Comparison of ENCODE assay signal across 1 cellular context in the genomic region with DNA sequence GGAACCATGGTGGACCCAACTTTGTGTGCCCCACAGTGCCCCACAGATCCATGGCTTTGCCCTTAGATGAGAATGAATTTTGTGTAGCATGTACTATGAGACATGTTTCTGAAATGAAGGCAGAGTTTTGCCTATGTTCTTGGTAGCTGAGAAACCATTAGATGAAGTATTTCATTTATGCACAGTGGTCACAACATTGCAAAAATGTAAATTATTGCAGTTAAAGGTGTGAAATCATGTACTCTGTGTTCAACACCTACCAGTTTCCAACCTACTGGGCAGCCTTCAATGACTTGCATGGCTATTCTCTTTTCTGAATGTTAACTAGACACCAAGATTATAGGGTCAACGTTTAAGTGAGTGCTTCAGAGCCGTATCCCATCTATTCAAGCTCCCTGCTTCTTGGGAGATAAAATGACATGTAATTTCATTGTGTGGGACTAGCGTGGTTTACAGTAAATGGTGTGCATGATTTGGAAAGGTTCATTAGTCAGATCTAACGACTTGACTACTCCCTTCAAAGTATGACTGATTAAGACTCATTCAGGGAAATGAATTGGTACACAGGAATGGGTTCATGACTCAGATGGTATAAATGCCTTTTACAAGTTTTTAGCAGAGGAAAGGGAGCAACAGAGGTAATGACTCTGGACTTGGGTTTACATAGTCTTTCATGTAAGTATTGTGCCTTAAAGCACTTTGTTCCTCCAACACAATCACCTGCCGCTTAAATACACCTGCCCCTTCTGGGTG.
TF ChIP-seq lines count a peak whose summit lies in the region.

No MANE protein-coding gene starts in this region.

TF ChIP-seq in K562, 482 proteins besides CTCF, POLR2A, EP300 and RAD21 (continued from another document):
- TF ChIP-seq, protein P1, sequence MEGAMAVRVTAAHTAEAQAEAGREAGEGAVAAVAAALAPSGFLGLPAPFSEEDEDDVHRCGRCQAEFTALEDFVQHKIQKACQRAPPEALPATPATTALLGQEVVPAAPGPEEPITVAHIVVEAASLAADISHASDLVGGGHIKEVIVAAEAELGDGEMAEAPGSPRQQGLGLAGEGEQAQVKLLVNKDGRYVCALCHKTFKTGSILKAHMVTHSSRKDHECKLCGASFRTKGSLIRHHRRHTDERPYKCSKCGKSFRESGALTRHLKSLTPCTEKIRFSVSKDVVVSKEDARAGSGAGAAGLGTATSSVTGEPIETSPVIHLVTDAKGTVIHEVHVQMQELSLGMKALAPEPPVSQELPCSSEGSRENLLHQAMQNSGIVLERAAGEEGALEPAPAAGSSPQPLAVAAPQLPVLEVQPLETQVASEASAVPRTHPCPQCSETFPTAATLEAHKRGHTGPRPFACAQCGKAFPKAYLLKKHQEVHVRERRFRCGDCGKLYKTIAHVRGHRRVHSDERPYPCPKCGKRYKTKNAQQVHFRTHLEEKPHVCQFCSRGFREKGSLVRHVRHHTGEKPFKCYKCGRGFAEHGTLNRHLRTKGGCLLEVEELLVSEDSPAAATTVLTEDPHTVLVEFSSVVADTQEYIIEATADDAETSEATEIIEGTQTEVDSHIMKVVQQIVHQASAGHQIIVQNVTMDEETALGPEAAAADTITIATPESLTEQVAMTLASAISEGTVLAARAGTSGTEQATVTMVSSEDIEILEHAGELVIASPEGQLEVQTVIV (CRISPR knock-in tag; IDR thresholded peaks at IDR 0.05; ENCODE audit: borderline replicate concordance): no peak
- no peak for TF ChIP-seq ARHGAP35 (IDR thresholded peaks at IDR 0.05; ENCODE audit: partially characterized antibody)
- TF ChIP-seq TRIM24 (IDR thresholded peaks at IDR 0.05): no peak
- no peak for TF ChIP-seq PHB (CRISPR knock-in tag; IDR thresholded peaks at IDR 0.05)
- TF ChIP-seq TSC22D4 (tag; IDR thresholded peaks at IDR 0.05): no peak
- TF ChIP-seq MAFK (IDR thresholded peaks at IDR 0.05; ENCODE audit: low read length): no peak
- TF ChIP-seq OTX1 (CRISPR knock-in tag; IDR thresholded peaks at IDR 0.05): no peak
- TF ChIP-seq TAL1 (IDR thresholded peaks at IDR 0.05): no peak
- TF ChIP-seq RFX5 (IDR thresholded peaks at IDR 0.05; ENCODE audit: low read depth, low read length): no peak
- TF ChIP-seq ZNF134 (CRISPR knock-in tag; conservative IDR thresholded peaks at IDR 0.05): no peak
- TF ChIP-seq POLR2AphosphoS5 (IDR thresholded peaks at IDR 0.05; ENCODE audit: control insufficient read depth, insufficient read depth, low read depth, low read length): no peak
- TF ChIP-seq, protein P2, sequence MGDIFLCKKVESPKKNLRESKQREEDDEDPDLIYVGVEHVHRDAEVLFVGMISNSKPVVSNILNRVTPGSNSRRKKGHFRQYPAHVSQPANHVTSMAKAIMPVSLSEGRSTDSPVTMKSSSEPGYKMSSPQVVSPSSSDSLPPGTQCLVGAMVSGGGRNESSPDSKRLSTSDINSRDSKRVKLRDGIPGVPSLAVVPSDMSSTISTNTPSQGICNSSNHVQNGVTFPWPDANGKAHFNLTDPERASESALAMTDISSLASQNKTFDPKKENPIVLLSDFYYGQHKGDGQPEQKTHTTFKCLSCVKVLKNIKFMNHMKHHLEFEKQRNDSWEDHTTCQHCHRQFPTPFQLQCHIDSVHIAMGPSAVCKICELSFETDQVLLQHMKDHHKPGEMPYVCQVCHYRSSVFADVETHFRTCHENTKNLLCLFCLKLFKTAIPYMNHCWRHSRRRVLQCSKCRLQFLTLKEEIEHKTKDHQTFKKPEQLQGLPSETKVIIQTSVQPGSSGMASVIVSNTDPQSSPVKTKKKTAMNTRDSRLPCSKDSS (IDR thresholded peaks at IDR 0.05; ENCODE audit: low read depth, partially characterized antibody): no peak
